1 cellular context compared by ENCODE assay signal in genomic region chr12:11834925-11835324, GRCh38.
TF ChIP-seq lines count a peak whose summit lies in the region.

No MANE protein-coding gene starts in this region.

TF ChIP-seq in GM12878, 131 proteins besides CTCF, POLR2A, EP300 and RAD21:
- TF ChIP-seq ATF2 (IDR thresholded peaks at IDR 0.05; ENCODE audit: low read length): 0 out of 2 replicates have a peak, but pooled peaks have one; percentile 8
- no peak for TF ChIP-seq ELK1 (IDR thresholded peaks at IDR 0.05; ENCODE audit: low read depth, low read length)
- TF ChIP-seq, protein P1, sequence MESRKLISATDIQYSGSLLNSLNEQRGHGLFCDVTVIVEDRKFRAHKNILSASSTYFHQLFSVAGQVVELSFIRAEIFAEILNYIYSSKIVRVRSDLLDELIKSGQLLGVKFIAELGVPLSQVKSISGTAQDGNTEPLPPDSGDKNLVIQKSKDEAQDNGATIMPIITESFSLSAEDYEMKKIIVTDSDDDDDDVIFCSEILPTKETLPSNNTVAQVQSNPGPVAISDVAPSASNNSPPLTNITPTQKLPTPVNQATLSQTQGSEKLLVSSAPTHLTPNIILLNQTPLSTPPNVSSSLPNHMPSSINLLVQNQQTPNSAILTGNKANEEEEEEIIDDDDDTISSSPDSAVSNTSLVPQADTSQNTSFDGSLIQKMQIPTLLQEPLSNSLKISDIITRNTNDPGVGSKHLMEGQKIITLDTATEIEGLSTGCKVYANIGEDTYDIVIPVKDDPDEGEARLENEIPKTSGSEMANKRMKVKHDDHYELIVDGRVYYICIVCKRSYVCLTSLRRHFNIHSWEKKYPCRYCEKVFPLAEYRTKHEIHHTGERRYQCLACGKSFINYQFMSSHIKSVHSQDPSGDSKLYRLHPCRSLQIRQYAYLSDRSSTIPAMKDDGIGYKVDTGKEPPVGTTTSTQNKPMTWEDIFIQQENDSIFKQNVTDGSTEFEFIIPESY (IDR thresholded peaks at IDR 0.05): no peak
- TF ChIP-seq, protein P2, sequence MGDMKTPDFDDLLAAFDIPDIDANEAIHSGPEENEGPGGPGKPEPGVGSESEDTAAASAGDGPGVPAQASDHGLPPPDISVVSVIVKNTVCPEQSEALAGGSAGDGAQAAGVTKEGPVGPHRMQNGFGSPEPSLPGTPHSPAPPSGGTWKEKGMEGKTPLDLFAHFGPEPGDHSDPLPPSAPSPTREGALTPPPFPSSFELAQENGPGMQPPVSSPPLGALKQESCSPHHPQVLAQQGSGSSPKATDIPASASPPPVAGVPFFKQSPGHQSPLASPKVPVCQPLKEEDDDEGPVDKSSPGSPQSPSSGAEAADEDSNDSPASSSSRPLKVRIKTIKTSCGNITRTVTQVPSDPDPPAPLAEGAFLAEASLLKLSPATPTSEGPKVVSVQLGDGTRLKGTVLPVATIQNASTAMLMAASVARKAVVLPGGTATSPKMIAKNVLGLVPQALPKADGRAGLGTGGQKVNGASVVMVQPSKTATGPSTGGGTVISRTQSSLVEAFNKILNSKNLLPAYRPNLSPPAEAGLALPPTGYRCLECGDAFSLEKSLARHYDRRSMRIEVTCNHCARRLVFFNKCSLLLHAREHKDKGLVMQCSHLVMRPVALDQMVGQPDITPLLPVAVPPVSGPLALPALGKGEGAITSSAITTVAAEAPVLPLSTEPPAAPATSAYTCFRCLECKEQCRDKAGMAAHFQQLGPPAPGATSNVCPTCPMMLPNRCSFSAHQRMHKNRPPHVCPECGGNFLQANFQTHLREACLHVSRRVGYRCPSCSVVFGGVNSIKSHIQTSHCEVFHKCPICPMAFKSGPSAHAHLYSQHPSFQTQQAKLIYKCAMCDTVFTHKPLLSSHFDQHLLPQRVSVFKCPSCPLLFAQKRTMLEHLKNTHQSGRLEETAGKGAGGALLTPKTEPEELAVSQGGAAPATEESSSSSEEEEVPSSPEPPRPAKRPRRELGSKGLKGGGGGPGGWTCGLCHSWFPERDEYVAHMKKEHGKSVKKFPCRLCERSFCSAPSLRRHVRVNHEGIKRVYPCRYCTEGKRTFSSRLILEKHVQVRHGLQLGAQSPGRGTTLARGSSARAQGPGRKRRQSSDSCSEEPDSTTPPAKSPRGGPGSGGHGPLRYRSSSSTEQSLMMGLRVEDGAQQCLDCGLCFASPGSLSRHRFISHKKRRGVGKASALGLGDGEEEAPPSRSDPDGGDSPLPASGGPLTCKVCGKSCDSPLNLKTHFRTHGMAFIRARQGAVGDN (IDR thresholded peaks at IDR 0.05): no peak
- TF ChIP-seq, protein P3, sequence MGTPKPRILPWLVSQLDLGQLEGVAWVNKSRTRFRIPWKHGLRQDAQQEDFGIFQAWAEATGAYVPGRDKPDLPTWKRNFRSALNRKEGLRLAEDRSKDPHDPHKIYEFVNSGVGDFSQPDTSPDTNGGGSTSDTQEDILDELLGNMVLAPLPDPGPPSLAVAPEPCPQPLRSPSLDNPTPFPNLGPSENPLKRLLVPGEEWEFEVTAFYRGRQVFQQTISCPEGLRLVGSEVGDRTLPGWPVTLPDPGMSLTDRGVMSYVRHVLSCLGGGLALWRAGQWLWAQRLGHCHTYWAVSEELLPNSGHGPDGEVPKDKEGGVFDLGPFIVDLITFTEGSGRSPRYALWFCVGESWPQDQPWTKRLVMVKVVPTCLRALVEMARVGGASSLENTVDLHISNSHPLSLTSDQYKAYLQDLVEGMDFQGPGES (IDR thresholded peaks at IDR 0.05): no peak
- no peak for TF ChIP-seq RUNX3 (IDR thresholded peaks at IDR 0.05; ENCODE audit: low read length)
- TF ChIP-seq CHD1 (IDR thresholded peaks at IDR 0.05; ENCODE audit: low read depth, low read length): no peak
TF ChIP-seq in GM12878: peak in this region for 1.
